In genomic region chr3:45306406-45307008, GRCh38 we compare ENCODE assay signal across 29 cellular contexts.
"Had no signal": no experiment of that assay in that cellular context is flagged by ENCODE, and none has a peak within 500 bp of the region (broad histone marks: within the 10 kb centered on the region; RNA-seq: fewer than 3 reads in every experiment).

No MANE protein-coding gene starts in this region.

- H3K9me3 Mint-ChIP-seq: activated CD4-positive, alpha-beta T cell treated with anti-CD3 and anti-CD28 coated beads, Interleukin-2, amount 10 ng/mL, durations not matched to agents 7 days and 5 days; activated naive CD4-positive, alpha-beta T cell treated with anti-CD3 and anti-CD28 coated beads, Interleukin-2, amount 50 U/mL, for 24 hours; activated T-cell treated with anti-CD3 and anti-CD28 coated beads, Interleukin-2, amount 50 U/mL, for 72 hours had no signal

- H3K9me3 ChIP-seq: adrenal gland, colonic mucosa had no signal

- H3K4me1 ChIP-seq: adrenal gland, body of pancreas, colonic mucosa, foreskin keratinocyte, gastrocnemius medialis, heart left ventricle had no signal

- H3K27ac ChIP-seq: adrenal gland, body of pancreas, colonic mucosa, foreskin keratinocyte, gastrocnemius medialis, heart left ventricle had no signal

- H3K4me3 Mint-ChIP-seq: activated CD4-positive, alpha-beta memory T cell treated with anti-CD3 and anti-CD28 coated beads, Interleukin-2, amount 10 ng/mL, durations not matched to agents 7 days and 5 days; activated CD4-positive, alpha-beta T cell treated with anti-CD3 and anti-CD28 coated beads, Interleukin-2, amount 10 ng/mL, durations not matched to agents 7 days and 5 days; activated naive CD4-positive, alpha-beta T cell treated with anti-CD3 and anti-CD28 coated beads for 36 hours; activated naive CD4-positive, alpha-beta T cell treated with anti-CD3 and anti-CD28 coated beads, Interleukin-2, amount 50 U/mL, for 24 hours; activated naive CD8-positive, alpha-beta T cell treated with anti-CD3 and anti-CD28 coated beads for 36 hours; activated naive CD8-positive, alpha-beta T cell treated with anti-CD3 and anti-CD28 coated beads, Interleukin-2, amount 50 U/mL, for 24 hours; activated T-cell treated with anti-CD3 and anti-CD28 coated beads, Interleukin-2, amount 50 U/mL, for 24 hours; activated T-cell treated with anti-CD3 and anti-CD28 coated beads, Interleukin-2, amount 50 U/mL, for 72 hours; endodermal cell had no signal

- H3K36me3 Mint-ChIP-seq: activated naive CD4-positive, alpha-beta T cell treated with anti-CD3 and anti-CD28 coated beads, Interleukin-2, amount 50 U/mL, for 24 hours; activated naive CD8-positive, alpha-beta T cell treated with anti-CD3 and anti-CD28 coated beads for 36 hours had no signal

- H3K27me3 ChIP-seq: adrenal gland, body of pancreas, colonic mucosa had no signal

- H3K27ac Mint-ChIP-seq: activated CD4-positive, alpha-beta memory T cell treated with anti-CD3 and anti-CD28 coated beads, Interleukin-2, amount 10 ng/mL, durations not matched to agents 7 days and 5 days; activated CD4-positive, alpha-beta T cell treated with anti-CD3 and anti-CD28 coated beads, Interleukin-2, amount 10 ng/mL, durations not matched to agents 7 days and 5 days; activated naive CD4-positive, alpha-beta T cell treated with anti-CD3 and anti-CD28 coated beads for 36 hours; activated naive CD4-positive, alpha-beta T cell treated with anti-CD3 and anti-CD28 coated beads, Interleukin-2, amount 50 U/mL, for 24 hours; activated naive CD8-positive, alpha-beta T cell treated with anti-CD3 and anti-CD28 coated beads for 36 hours; activated naive CD8-positive, alpha-beta T cell treated with anti-CD3 and anti-CD28 coated beads, Interleukin-2, amount 50 U/mL, for 24 hours; activated T-cell treated with anti-CD3 and anti-CD28 coated beads, Interleukin-2, amount 50 U/mL, for 24 hours; activated T-cell treated with anti-CD3 and anti-CD28 coated beads, Interleukin-2, amount 50 U/mL, for 72 hours; endodermal cell had no signal

- DNase-seq: activated CD4-positive, alpha-beta memory T cell treated with anti-CD3 and anti-CD28 coated beads, Interleukin-2, amount 10 ng/mL, durations not matched to agents 7 days and 5 days; activated CD4-positive, alpha-beta T cell treated with anti-CD3 and anti-CD28 coated beads for 4 hours; activated CD4-positive, alpha-beta T cell treated with anti-CD3 and anti-CD28 coated beads, Interleukin-2, amount 10 ng/mL, durations not matched to agents 7 days and 5 days; activated CD4-positive, alpha-beta T cell treated with anti-CD3 and anti-CD28 coated beads, Interleukin-2, amount 50 U/mL, for 4 hours; activated CD4-positive, CD25-positive, alpha-beta regulatory T cell; activated CD4-positive, CD25-positive, alpha-beta regulatory T cell treated with anti-CD3 and anti-CD28 coated beads, Interleukin-2, amount 50 U/mL, for 72 hours; activated CD8-positive, alpha-beta memory T cell treated with anti-CD3 and anti-CD28 coated beads, Interleukin-2, amount 50 U/mL, for 48 hours; activated naive CD4-positive, alpha-beta T cell treated with anti-CD3 and anti-CD28 coated beads for 36 hours; activated naive CD8-positive, alpha-beta T cell treated with anti-CD3 and anti-CD28 coated beads for 36 hours; activated naive CD8-positive, alpha-beta T cell treated with anti-CD3 and anti-CD28 coated beads, Interleukin-2, amount 50 U/mL, for 24 hours; activated T-cell treated with anti-CD3 and anti-CD28 coated beads for 4 hours; activated T-cell treated with anti-CD3 and anti-CD28 coated beads, Interleukin-2, amount 50 U/mL, for 24 hours; activated T-cell treated with anti-CD3 and anti-CD28 coated beads, Interleukin-2, amount 50 U/mL, for 72 hours; adrenal gland; amygdala; aorta; body of pancreas; central memory CD4-positive, alpha-beta T cell; cerebellar nuclear complex; colonic mucosa; effector memory CD4-positive, alpha-beta T cell; endodermal cell; foreskin keratinocyte; gastrocnemius medialis; glutamatergic neuron; heart left ventricle; T-helper 2 cell had no signal

- ATAC-seq: activated naive CD8-positive, alpha-beta T cell treated with anti-CD3 and anti-CD28 coated beads, Interleukin-2, amount 50 U/mL, for 24 hours; activated T-cell treated with anti-CD3 and anti-CD28 coated beads, Interleukin-2, amount 50 U/mL, for 72 hours; body of pancreas; esophagus mucosa; foreskin keratinocyte; gastrocnemius medialis; heart left ventricle had no signal

- H3K36me3 ChIP-seq: adrenal gland, colonic mucosa, gastrocnemius medialis, heart left ventricle had no signal

- H3K4me3 ChIP-seq: adrenal gland, body of pancreas, colonic mucosa, gastrocnemius medialis, heart left ventricle had no signal

- H3K4me1 Mint-ChIP-seq: activated CD4-positive, alpha-beta memory T cell treated with anti-CD3 and anti-CD28 coated beads, Interleukin-2, amount 10 ng/mL, durations not matched to agents 7 days and 5 days; activated CD4-positive, alpha-beta T cell treated with anti-CD3 and anti-CD28 coated beads, Interleukin-2, amount 10 ng/mL, durations not matched to agents 7 days and 5 days; activated naive CD4-positive, alpha-beta T cell treated with anti-CD3 and anti-CD28 coated beads, Interleukin-2, amount 50 U/mL, for 24 hours; activated naive CD8-positive, alpha-beta T cell treated with anti-CD3 and anti-CD28 coated beads for 36 hours; activated naive CD8-positive, alpha-beta T cell treated with anti-CD3 and anti-CD28 coated beads, Interleukin-2, amount 50 U/mL, for 24 hours had no signal
